In the genomic region with DNA sequence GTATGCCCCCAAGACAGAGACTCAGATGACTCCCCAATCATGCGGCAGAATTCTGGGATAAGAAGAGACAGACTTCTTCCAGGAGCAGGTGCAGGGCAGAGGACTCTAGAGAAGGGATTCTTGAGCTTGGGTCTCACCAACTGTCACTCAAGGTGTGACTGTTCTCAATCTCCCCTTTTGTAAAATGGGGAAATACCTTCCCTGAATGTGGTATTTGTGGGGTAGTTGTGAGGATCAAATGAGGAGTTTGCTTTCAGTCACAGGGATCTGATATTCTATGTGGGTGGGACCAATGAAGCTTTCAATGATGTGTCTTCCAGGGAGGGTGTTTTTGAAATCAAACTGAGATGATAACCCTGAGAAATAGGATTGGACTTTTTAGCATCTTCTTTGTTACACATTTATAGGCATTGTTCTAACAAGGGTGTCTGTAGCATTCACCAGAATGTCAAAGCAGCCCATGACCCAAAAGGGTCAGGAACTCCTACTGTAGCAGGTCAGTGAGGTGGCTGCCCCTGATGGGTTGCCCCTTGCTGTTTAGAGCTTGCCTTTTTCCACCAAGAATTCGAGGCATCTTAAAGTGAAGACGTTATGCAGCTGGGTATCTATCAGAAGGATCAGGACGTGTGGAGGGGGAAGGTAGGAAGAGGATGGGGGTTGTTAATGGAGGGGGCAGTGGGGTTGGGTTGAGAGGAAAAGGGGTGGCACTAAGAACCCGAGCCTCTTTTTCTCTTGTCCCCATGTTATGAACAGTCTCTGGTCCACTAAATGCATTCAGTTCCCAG, we compare ENCODE assay signal across 20 cellular contexts.
"Had no signal": no experiment of that assay in that cellular context is flagged by ENCODE, and none has a peak within 500 bp of the region (broad histone marks: within the 10 kb centered on the region; RNA-seq: fewer than 3 reads in every experiment).

No MANE protein-coding gene starts in this region.

- H3K27me3 ChIP-seq: gastrocnemius medialis, heart left ventricle, suprapubic skin, transverse colon had no signal

- DNase-seq: activated CD4-positive, alpha-beta T cell treated with anti-CD3 and anti-CD28 coated beads, Interleukin-2, amount 50 U/mL, for 1 hour; anterior cingulate cortex; effector CD4-positive, alpha-beta T cell; gastrocnemius medialis; heart left ventricle; kidney; nucleus accumbens; stimulated activated CD8-positive, alpha-beta memory T cell treated with anti-CD3 and anti-CD28 coated beads, Interleukin-4, amount 100 ng/mL, for 48 hours; T-helper 1 cell; T-helper 9 cell; transverse colon had no signal

- H3K36me3 ChIP-seq: transverse colon had no signal

- ATAC-seq: gastrocnemius medialis, heart left ventricle, left lobe of liver had no signal

- H3K9me3 ChIP-seq: gastrocnemius medialis, heart left ventricle, suprapubic skin, transverse colon had no signal

- H3K4me3 ChIP-seq: gastrocnemius medialis, heart left ventricle, lung, suprapubic skin, transverse colon had no signal

- H3K27ac ChIP-seq: gastrocnemius medialis, heart left ventricle, suprapubic skin, transverse colon had no signal

- H3K27ac Mint-ChIP-seq: activated T-helper 1 cell treated with anti-CD3 and anti-CD28 coated beads, Interleukin-12 subunit alpha, Interleukin-12 subunit beta, Interleukin-2, Interleukin-4 antibody, amounts not matched to agents 30 ng/mL and 10 ng/mL and 1 ng/mL, durations not matched to agents 14 hours and 24 hours and 36 hours; brain; mesothelial cell of epicardium; nephron; stimulated activated naive CD8-positive, alpha-beta T cell treated with anti-CD3 and anti-CD28 coated beads, Interleukin-15, Interleukin-2, amounts not matched to agents 100 ng/mL and 50 ng/mL, for 24 hours had no signal

- H3K36me3 Mint-ChIP-seq: brain had no signal

- H3K9me3 Mint-ChIP-seq: activated T-helper 1 cell treated with anti-CD3 and anti-CD28 coated beads, Interleukin-12 subunit alpha, Interleukin-12 subunit beta, Interleukin-2, Interleukin-4 antibody, amounts not matched to agents 30 ng/mL and 10 ng/mL and 1 ng/mL, durations not matched to agents 14 hours and 24 hours and 36 hours; brain; central memory CD8-positive, alpha-beta T cell; mesothelial cell of epicardium; nephron; stimulated activated naive CD8-positive, alpha-beta T cell treated with anti-CD3 and anti-CD28 coated beads, Interleukin-15, Interleukin-2, amounts not matched to agents 100 ng/mL and 50 ng/mL, for 24 hours had no signal

- H3K4me3 Mint-ChIP-seq: activated T-helper 1 cell treated with anti-CD3 and anti-CD28 coated beads, Interleukin-12 subunit alpha, Interleukin-12 subunit beta, Interleukin-2, Interleukin-4 antibody, amounts not matched to agents 30 ng/mL and 10 ng/mL and 1 ng/mL, durations not matched to agents 14 hours and 24 hours and 36 hours; brain; central memory CD8-positive, alpha-beta T cell; mesothelial cell of epicardium; nephron; stimulated activated naive CD8-positive, alpha-beta T cell treated with anti-CD3 and anti-CD28 coated beads, Interleukin-15, Interleukin-2, amounts not matched to agents 100 ng/mL and 50 ng/mL, for 24 hours had no signal
